11 cellular contexts compared by ENCODE assay signal in genomic region chr6:29850011-29850553, GRCh38. TPM values are rescaled to one million over a fixed set of nuclear protein-coding genes. Genes with fewer than 3 reads are reported as not detected.
A peak's percentile ranks its signal among the peaks of the same experiment; 100 is the strongest.
DNase-seq lines count a peak whose midpoint lies in the region; ATAC-seq and TF ChIP-seq lines count a peak whose summit lies in the region.
"Had no signal": no experiment of that assay in that cellular context is flagged by ENCODE, and none has a peak within 500 bp of the region (broad histone marks: within the 10 kb centered on the region; RNA-seq: fewer than 3 reads in every experiment).

No MANE protein-coding gene starts in this region.

- peak overlapping the region in 1 of 7 donors; percentile 23 for H3K27ac Mint-ChIP-seq in CD14-positive monocyte
- H3K27ac Mint-ChIP-seq: nephron had no signal

- intact Hi-C loops in CD14-positive monocyte (cut with micrococcal nuclease), result no loop called here

- DNase-seq in CD14-positive monocyte (ENCODE audit: low spot score), result peak; percentile 57
- DNase-seq in NCI-H2227 treated with DMSO at 0.1 percent for 48 hours (lab: John Stamatoyannopoulos, UW), result peak; percentile 21
- DNase-seq in cardiac fibroblast (ENCODE audit: low read depth in 2 of 2), result peak; percentile 5 to 29
- DNase-seq in cortex of kidney (lab: John Stamatoyannopoulos, UW), result no peak
- no peak for DNase-seq in GF-D8 (lab: John Stamatoyannopoulos, UW)
- no peak for DNase-seq in GM10266 (ENCODE audit: extremely low spot score)

- peaks cover 15% of the 10 kb centered on the region for H3K4me1 Mint-ChIP-seq in CD14-positive monocyte
- H3K4me1 Mint-ChIP-seq: nephron had no signal

- H3K9me3 ChIP-seq in mononuclear cell (ENCODE audit: low read depth, low read length), result no peaks in the 10 kb centered on the region
- H3K9me3 ChIP-seq: SJSA1 had no signal

- peaks cover 7% of the 10 kb centered on the region for H3K4me1 ChIP-seq in mononuclear cell (ENCODE audit: insufficient read depth, low read length)

- H3K4me3 ChIP-seq in cardiac fibroblast (replicated peaks in 1 of 2; ENCODE audit: low read depth in 2 of 2, low read length in 2 of 2), result no peak overlapping the region
- H3K4me3 ChIP-seq in mononuclear cell (ENCODE audit: low read length), result peak overlapping the region; percentile 15
- H3K4me3 ChIP-seq: SJSA1 had no signal

- no peak for ATAC-seq in HG03097 (IDR thresholded peaks at IDR 0.05; ENCODE audit: low FRiP score, unreplicated experiment)

- H3K27me3 ChIP-seq in mononuclear cell (ENCODE audit: insufficient read depth, low read length), result peaks cover 60% of the 10 kb centered on the region

- no peak for TF ChIP-seq CTCF in CD14-positive monocyte (IDR thresholded peaks at IDR 0.05)
- TF ChIP-seq CTCF in cardiac fibroblast (IDR thresholded peaks at IDR 0.05; ENCODE audit: low read depth, low read length), result no peak
- TF ChIP-seq CTCF in GM10266 (IDR thresholded peaks at IDR 0.05; ENCODE audit: control insufficient read depth, insufficient read depth, low read depth, missing control alignments), result no peak

- H3K9me3 Mint-ChIP-seq in CD14-positive monocyte, result peaks cover 3 to 12% (median 4%) of the 10 kb centered on the region in 7 donors
- H3K9me3 Mint-ChIP-seq: nephron had no signal

- peaks cover 0 to 3% of the 10 kb centered on the region in 2 donors for H3K36me3 Mint-ChIP-seq in CD14-positive monocyte

- peak overlapping the region; percentile 59 to 90 for H3K4me3 Mint-ChIP-seq in CD14-positive monocyte
- H3K4me3 Mint-ChIP-seq: nephron had no signal

- H3K27me3 Mint-ChIP-seq in CD14-positive monocyte (ENCODE audit: low read depth in 3 of 3), result peaks cover 44 to 83% (median 51%) of the 10 kb centered on the region in 3 donors

RNA-seq across cellular contexts. Expression of gene HLA-G, which starts 22.5 kb away (rescaled TPM):
- under 1 TPM; 0.12 to 0.89 TPM for polyA plus RNA-seq in CD14-positive monocyte
- total RNA-seq in mononuclear cell, result 0.63 TPM
- total RNA-seq: Daoy, SJSA1 had no signal

Comparison
In these comparisons a context has a peak if more than half of its experiments do, and no peak if none do; other contexts are left out.
1. DNase-seq: peak in CD14-positive monocyte (single experiment), NCI-H2227 treated with DMSO at 0.1 percent for 48 hours (single experiment) and cardiac fibroblast (2 of 2); none in cortex of kidney (single experiment), GF-D8 (single experiment) and GM10266 (single experiment).